Comparison of ENCODE assay signal across 10 cellular contexts in the genomic region with DNA sequence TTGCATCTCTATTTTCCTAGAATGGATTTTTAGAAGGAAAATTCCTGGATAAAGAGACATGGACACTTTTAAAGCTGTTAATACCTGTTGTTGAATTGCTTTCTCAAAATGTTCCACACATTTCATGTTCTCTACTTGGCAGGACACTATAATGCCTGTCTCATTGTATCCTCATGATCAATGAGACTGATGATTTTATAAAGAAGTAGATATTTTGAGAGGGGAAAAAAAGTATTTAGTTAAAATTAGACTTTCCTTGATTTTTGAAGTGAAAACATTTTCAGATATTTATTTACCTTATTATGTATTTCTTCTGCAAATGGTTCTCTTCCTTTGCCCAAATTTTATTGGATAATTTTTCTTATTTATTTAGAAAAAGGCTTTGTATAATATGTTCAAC.
"Had no signal": no experiment of that assay in that cellular context is flagged by ENCODE, and none has a peak within 500 bp of the region (broad histone marks: within the 10 kb centered on the region; RNA-seq: fewer than 3 reads in every experiment).

No MANE protein-coding gene starts in this region.

- H3K27ac ChIP-seq: GM23248 had no signal

- H3K4me3 ChIP-seq: GM23248, GM23338, HAP-1 had no signal

- H3K36me3 ChIP-seq: HAP-1 had no signal

- FAIRE-seq: H1, H54 had no signal

- H3K4me2 ChIP-seq: GM23338 had no signal

- H3K4me1 ChIP-seq: HAP-1 had no signal

- H3K9ac ChIP-seq: GM23248 had no signal

- DNase-seq: GM23248, GOT3, H7, H9, HCEC 1CT, HFFc6 had no signal
